21 cellular contexts compared by ENCODE assay signal in genomic region chr2:127046579-127046978, GRCh38.
A peak's percentile ranks its signal among the peaks of the same experiment; 100 is the strongest.
DNase-seq lines count a peak whose midpoint lies in the region; ATAC-seq and TF ChIP-seq lines count a peak whose summit lies in the region.
"Had no signal": no experiment of that assay in that cellular context is flagged by ENCODE, and none has a peak within 500 bp of the region (broad histone marks: within the 10 kb centered on the region; RNA-seq: fewer than 3 reads in every experiment).

No MANE protein-coding gene starts in this region.

- H3K27ac Mint-ChIP-seq in activated CD8-positive, alpha-beta memory T cell treated with anti-CD3 and anti-CD28 coated beads, Interleukin-2, amount 10 ng/mL, durations not matched to agents 7 days and 5 days: no peak overlapping the region
- peak overlapping the region; percentile 86 for H3K27ac Mint-ChIP-seq in stimulated activated effector memory CD8-positive, alpha-beta T cell treated with anti-CD3 and anti-CD28 coated beads, Interleukin-12 subunit alpha, Interleukin-12 subunit beta, amount 100 ng/mL, for 72 hours
- H3K27ac Mint-ChIP-seq: activated CD4-positive, alpha-beta memory T cell treated with anti-CD3 and anti-CD28 coated beads for 36 hours; HFFc6; mesothelial cell of epicardium; neural progenitor cell; progenitor cell of endocrine pancreas had no signal

- no peaks in the 10 kb centered on the region for H3K4me1 ChIP-seq in PC-3 (ENCODE audit: insufficient read depth, low read length)
- H3K4me1 ChIP-seq: neural progenitor cell had no signal

- CTCF ChIA-PET in activated CD8-positive, alpha-beta memory T cell treated with anti-CD3 and anti-CD28 coated beads, Interleukin-2, amount 10 ng/mL, durations not matched to agents 7 days and 5 days (lab: Charles Lee): no interaction called here
- CTCF ChIA-PET in PC-3 (lab: Charles Lee): no interaction called here

- no peaks in the 10 kb centered on the region for H3K9me3 ChIP-seq in PC-3 (ENCODE audit: low read length)

- no peaks in the 10 kb centered on the region for H3K27me3 ChIP-seq in PC-3 (ENCODE audit: low read length)
- H3K27me3 ChIP-seq: neural progenitor cell had no signal

- no peak overlapping the region for H3K27ac ChIP-seq in PC-3 (ENCODE audit: low read length)
- H3K27ac ChIP-seq: neural progenitor cell, RWPE1 had no signal

- peak; percentile 51 for DNase-seq in activated CD8-positive, alpha-beta memory T cell treated with anti-CD3 and anti-CD28 coated beads for 24 hours
- DNase-seq in activated CD8-positive, alpha-beta memory T cell treated with anti-CD3 and anti-CD28 coated beads, Interleukin-2, amount 10 ng/mL, durations not matched to agents 7 days and 5 days: no peak
- DNase-seq in PC-3: no peak
- peak; percentile 29 for DNase-seq in islet precursor cell
- no peak for DNase-seq in stimulated activated effector memory CD8-positive, alpha-beta T cell treated with anti-CD3 and anti-CD28 coated beads, Interleukin-12 subunit alpha, Interleukin-12 subunit beta, amount 100 ng/mL, for 72 hours (ENCODE audit: low spot score in 2 of 2)
- DNase-seq in hippocampal formation (lab: John Stamatoyannopoulos, UW): no peak
- no peak for DNase-seq in NCI-H524 treated with DMSO at 0.1 percent for 48 hours (lab: John Stamatoyannopoulos, UW)
- DNase-seq: activated CD4-positive, alpha-beta memory T cell treated with anti-CD3 and anti-CD28 coated beads for 36 hours; activated naive CD4-positive, alpha-beta T cell treated with anti-CD3 and anti-CD28 coated beads, Interleukin-2, amount 50 U/mL, for 16 hours; C1 segment of cervical spinal cord; cerebellar nuclear complex; glutamatergic neuron; HFFc6; NCI-H510A; stimulated activated CD4-positive, alpha-beta T cell treated with anti-CD3 and anti-CD28 coated beads, Interleukin-4, amount 100 ng/mL, for 4 hours had no signal

- H4K20me1 ChIP-seq in PC-3 (ENCODE audit: low read length): no peaks in the 10 kb centered on the region

- no peaks in the 10 kb centered on the region for H3K9me2 ChIP-seq in PC-3 (replicated peaks; ENCODE audit: low read length)

- no peak overlapping the region for H3K4me2 ChIP-seq in PC-3 (ENCODE audit: low read length)
- H3K4me2 ChIP-seq: neural progenitor cell had no signal

- H3K4me1 Mint-ChIP-seq in activated CD8-positive, alpha-beta memory T cell treated with anti-CD3 and anti-CD28 coated beads, Interleukin-2, amount 10 ng/mL, durations not matched to agents 7 days and 5 days: peaks cover 2% of the 10 kb centered on the region
- H3K4me1 Mint-ChIP-seq in stimulated activated effector memory CD8-positive, alpha-beta T cell treated with anti-CD3 and anti-CD28 coated beads, Interleukin-12 subunit alpha, Interleukin-12 subunit beta, amount 100 ng/mL, for 72 hours: peaks cover 17% of the 10 kb centered on the region

- H3K36me3 ChIP-seq in PC-3 (ENCODE audit: low read depth, low read length): no peaks in the 10 kb centered on the region
- H3K36me3 ChIP-seq: neural progenitor cell had no signal

- no peak overlapping the region for H3K9ac ChIP-seq in PC-3 (ENCODE audit: low read length)
- H3K9ac ChIP-seq: neural progenitor cell had no signal

- H3K79me2 ChIP-seq in PC-3 (ENCODE audit: low read length): no peaks in the 10 kb centered on the region

- BruUV-seq in PC-3 (replicated peaks; lab: Mats Ljungman, UMichigan): TSS peak; percentile 12

- TF ChIP-seq CTCF in PC-3 (conservative IDR thresholded peaks at IDR 0.05; ENCODE audit: low read depth, low read length): no peak

- H2AFZ ChIP-seq in PC-3 (ENCODE audit: low read length): no peak overlapping the region
- H2AFZ ChIP-seq: neural progenitor cell had no signal

- no peak overlapping the region for H3K4me3 Mint-ChIP-seq in activated CD8-positive, alpha-beta memory T cell treated with anti-CD3 and anti-CD28 coated beads, Interleukin-2, amount 10 ng/mL, durations not matched to agents 7 days and 5 days
- no peak overlapping the region for H3K4me3 Mint-ChIP-seq in stimulated activated effector memory CD8-positive, alpha-beta T cell treated with anti-CD3 and anti-CD28 coated beads, Interleukin-12 subunit alpha, Interleukin-12 subunit beta, amount 100 ng/mL, for 72 hours
- H3K4me3 Mint-ChIP-seq: activated CD4-positive, alpha-beta memory T cell treated with anti-CD3 and anti-CD28 coated beads for 36 hours; HFFc6; mesothelial cell of epicardium; neural progenitor cell had no signal

- H3K9me3 Mint-ChIP-seq in activated CD8-positive, alpha-beta memory T cell treated with anti-CD3 and anti-CD28 coated beads, Interleukin-2, amount 10 ng/mL, durations not matched to agents 7 days and 5 days (ENCODE audit: low read depth): no peaks in the 10 kb centered on the region
- peaks cover 2% of the 10 kb centered on the region for H3K9me3 Mint-ChIP-seq in stimulated activated effector memory CD8-positive, alpha-beta T cell treated with anti-CD3 and anti-CD28 coated beads, Interleukin-12 subunit alpha, Interleukin-12 subunit beta, amount 100 ng/mL, for 72 hours
- H3K9me3 Mint-ChIP-seq: activated CD4-positive, alpha-beta memory T cell treated with anti-CD3 and anti-CD28 coated beads for 36 hours; HFFc6; mesothelial cell of epicardium; neural progenitor cell had no signal

- H3K36me3 Mint-ChIP-seq in activated CD8-positive, alpha-beta memory T cell treated with anti-CD3 and anti-CD28 coated beads, Interleukin-2, amount 10 ng/mL, durations not matched to agents 7 days and 5 days: peaks cover 9% of the 10 kb centered on the region
- peaks cover 49% of the 10 kb centered on the region for H3K36me3 Mint-ChIP-seq in stimulated activated effector memory CD8-positive, alpha-beta T cell treated with anti-CD3 and anti-CD28 coated beads, Interleukin-12 subunit alpha, Interleukin-12 subunit beta, amount 100 ng/mL, for 72 hours
- H3K36me3 Mint-ChIP-seq: neural progenitor cell had no signal

- no peak for ATAC-seq in activated CD8-positive, alpha-beta memory T cell treated with anti-CD3 and anti-CD28 coated beads, Interleukin-2, amount 10 ng/mL, durations not matched to agents 7 days and 5 days
- ATAC-seq in PC-3: no peak
- ATAC-seq in stimulated activated effector memory CD8-positive, alpha-beta T cell treated with anti-CD3 and anti-CD28 coated beads, Interleukin-12 subunit alpha, Interleukin-12 subunit beta, amount 100 ng/mL, for 72 hours: no peak
- no peak for ATAC-seq in GM18861 (IDR thresholded peaks at IDR 0.05; ENCODE audit: unreplicated experiment)
- ATAC-seq: left lobe of liver had no signal

- H3K4me3 ChIP-seq in PC-3 (ENCODE audit: low read length): no peak overlapping the region
- H3K4me3 ChIP-seq: neural progenitor cell had no signal

- intact Hi-C loops in PC-3 (cut with micrococcal nuclease): no loop called here

- H3K27me3 Mint-ChIP-seq in activated CD8-positive, alpha-beta memory T cell treated with anti-CD3 and anti-CD28 coated beads, Interleukin-2, amount 10 ng/mL, durations not matched to agents 7 days and 5 days: no peaks in the 10 kb centered on the region
- H3K27me3 Mint-ChIP-seq: activated CD4-positive, alpha-beta memory T cell treated with anti-CD3 and anti-CD28 coated beads for 36 hours; progenitor cell of endocrine pancreas had no signal

- no peaks in the 10 kb centered on the region for H3F3A ChIP-seq in PC-3 (ENCODE audit: low read length, unreplicated experiment)

- POLR2A ChIA-PET in PC-3 (lab: Charles Lee; ENCODE audit: unreplicated experiment): no interaction called here

Comparison
In these comparisons a context has a peak if more than half of its experiments do, and no peak if none do; other contexts are left out.
1. DNase-seq: peak in activated CD8-positive, alpha-beta memory T cell treated with anti-CD3 and anti-CD28 coated beads for 24 hours (single experiment) and islet precursor cell (single experiment); none in activated CD8-positive, alpha-beta memory T cell treated with anti-CD3 and anti-CD28 coated beads, Interleukin-2, amount 10 ng/mL, durations not matched to agents 7 days and 5 days (single experiment), PC-3 (single experiment), stimulated activated effector memory CD8-positive, alpha-beta T cell treated with anti-CD3 and anti-CD28 coated beads, Interleukin-12 subunit alpha, Interleukin-12 subunit beta, amount 100 ng/mL, for 72 hours (0 of 2), hippocampal formation (0 of 2) and NCI-H524 treated with DMSO at 0.1 percent for 48 hours (single experiment).